ENCODE assay signal across 1 cellular context in genomic region chr16:78817442-78817829, GRCh38.
TF ChIP-seq lines count a peak whose summit lies in the region.

No MANE protein-coding gene starts in this region.

TF ChIP-seq in HepG2, 621 proteins besides CTCF, POLR2A, EP300 and RAD21 (continued from another document):
- TF ChIP-seq ZHX2 (IDR thresholded peaks at IDR 0.05; ENCODE audit: low read depth) (no peak), ZHX2 (CRISPR knock-in tag; IDR thresholded peaks at IDR 0.05; ENCODE audit: borderline replicate concordance) (no peak), ZNF777 (CRISPR knock-in tag; IDR thresholded peaks at IDR 0.05) (no peak)
TF ChIP-seq in HepG2: peak in this region for 0.
